18 cellular contexts compared by ENCODE assay signal in genomic region chr1:64061430-64062104, GRCh38.
DNase-seq lines count a peak whose midpoint lies in the region; ATAC-seq and TF ChIP-seq lines count a peak whose summit lies in the region.
"Had no signal": no experiment of that assay in that cellular context is flagged by ENCODE, and none has a peak within 500 bp of the region (broad histone marks: within the 10 kb centered on the region; RNA-seq: fewer than 3 reads in every experiment).

No MANE protein-coding gene starts in this region.

- no peak overlapping the region for H2BK5ac ChIP-seq in mesenchymal stem cell (ENCODE audit: low read depth, low read length, poor library complexity, severe bottlenecking)

- H3K4ac ChIP-seq in mesenchymal stem cell (ENCODE audit: low read depth in 1 of 2, low read length in 2 of 2): no peak overlapping the region

- H3K4me3 ChIP-seq in choroid plexus epithelial cell (ENCODE audit: low read depth, low read length) (no peak overlapping the region), mesenchymal stem cell (ENCODE audit: insufficient read depth in 1 of 2, low read depth in 1 of 2, low read length in 2 of 2) (no peak overlapping the region), MG63 (no peak overlapping the region)
- H3K4me3 ChIP-seq: GM12878, SJSA1 had no signal

- no peaks in the 10 kb centered on the region for H3K36me3 Mint-ChIP-seq in activated CD4-positive, alpha-beta T cell treated with anti-CD3 and anti-CD28 coated beads, Interleukin-2, amount 10 ng/mL, durations not matched to agents 7 days and 5 days (ENCODE audit: low read depth)
- H3K36me3 Mint-ChIP-seq: CD8-positive, alpha-beta memory T cell had no signal

- POLR2A ChIA-PET in activated CD4-positive, alpha-beta T cell treated with anti-CD3 and anti-CD28 coated beads, Interleukin-2, amount 10 ng/mL, durations not matched to agents 7 days and 5 days (lab: Charles Lee): no interaction called here

- H2BK120ac ChIP-seq in mesenchymal stem cell (ENCODE audit: low read depth, low read length): no peak overlapping the region

- 53% methylated on average over 2 of the region's 2 CpGs for WGBS in mesenchymal stem cell

- H3K27me3 ChIP-seq in mesenchymal stem cell (ENCODE audit: control insufficient read depth in 1 of 2, insufficient read depth in 1 of 2, low read length in 2 of 2) (no peaks in the 10 kb centered on the region), MG63 (no peaks in the 10 kb centered on the region)
- H3K27me3 ChIP-seq: SJSA1 had no signal

- no peaks in the 10 kb centered on the region for H3K36me3 ChIP-seq in mesenchymal stem cell (ENCODE audit: control insufficient read depth in 1 of 2, insufficient read depth in 2 of 2, low read depth in 1 of 2, low read length in 2 of 2)
- no peaks in the 10 kb centered on the region for H3K36me3 ChIP-seq in MG63
- H3K36me3 ChIP-seq: SJSA1 had no signal

- H3K4me1 ChIP-seq in mesenchymal stem cell (ENCODE audit: control insufficient read depth, insufficient read depth, low read depth, low read length): no peaks in the 10 kb centered on the region

- no peak overlapping the region for H3K18ac ChIP-seq in mesenchymal stem cell (ENCODE audit: low read depth in 1 of 2, low read length in 2 of 2)

- no peak for DNase-seq in activated CD4-positive, alpha-beta T cell treated with anti-CD3 and anti-CD28 coated beads, Interleukin-2, amount 10 ng/mL, durations not matched to agents 7 days and 5 days
- no peak for DNase-seq in activated CD4-positive, alpha-beta T cell treated with anti-CD3 and anti-CD28 coated beads, Interleukin-2, amount 50 U/mL, for 1 hour
- DNase-seq in choroid plexus epithelial cell (ENCODE audit: low read depth): peak; percentile 26
- DNase-seq in mesenchymal stem cell: no peak
- DNase-seq in germinal center (ENCODE audit: low spot score): no peak
- DNase-seq in DMS53 (lab: John Stamatoyannopoulos, UW): no peak
- no peak for DNase-seq in MG63
- DNase-seq: 8988T; CD8-positive, alpha-beta memory T cell; DMS79 treated with DMSO at 0.1 percent for 48 hours; GOT3; IMR-90; NCI-H187 treated with DMSO at 0.1 percent for 48 hours; NCI-H2171 treated with DMSO at 0.1 percent for 48 hours; NCI-H774 had no signal

- H3K9ac ChIP-seq in mesenchymal stem cell (ENCODE audit: low read length): no peak overlapping the region

- H4K8ac ChIP-seq in mesenchymal stem cell (ENCODE audit: low read length): no peak overlapping the region

- H3K4me2 ChIP-seq in mesenchymal stem cell (ENCODE audit: low read length, poor library complexity, severe bottlenecking): no peak overlapping the region

- no peak overlapping the region for H3K27ac ChIP-seq in mesenchymal stem cell (ENCODE audit: low read length, poor library complexity, severe bottlenecking)
- H3K27ac ChIP-seq: SJSA1 had no signal

- peak overlapping the region; percentile 20 for H3K27ac Mint-ChIP-seq in activated CD4-positive, alpha-beta T cell treated with anti-CD3 and anti-CD28 coated beads, Interleukin-2, amount 10 ng/mL, durations not matched to agents 7 days and 5 days
- H3K27ac Mint-ChIP-seq: CD8-positive, alpha-beta memory T cell had no signal

- H3K23ac ChIP-seq in mesenchymal stem cell (ENCODE audit: low read length in 2 of 2): no peak overlapping the region

- H4K91ac ChIP-seq in mesenchymal stem cell (ENCODE audit: low read length): no peak overlapping the region

- H3K4me3 Mint-ChIP-seq in activated CD4-positive, alpha-beta T cell treated with anti-CD3 and anti-CD28 coated beads, Interleukin-2, amount 10 ng/mL, durations not matched to agents 7 days and 5 days: no peak overlapping the region
- H3K4me3 Mint-ChIP-seq: CD8-positive, alpha-beta memory T cell had no signal

- H2BK12ac ChIP-seq in mesenchymal stem cell (ENCODE audit: low read length in 2 of 2): peak overlapping the region; percentile 25 to 82

- peaks cover 3% of the 10 kb centered on the region for H3K79me1 ChIP-seq in mesenchymal stem cell (replicated peaks; ENCODE audit: low read length, poor library complexity, severe bottlenecking)

- CTCF ChIA-PET in activated CD4-positive, alpha-beta T cell treated with anti-CD3 and anti-CD28 coated beads, Interleukin-2, amount 10 ng/mL, durations not matched to agents 7 days and 5 days (lab: Charles Lee): no interaction called here

- peaks cover 12% of the 10 kb centered on the region for H3K9me3 ChIP-seq in mesenchymal stem cell (ENCODE audit: control insufficient read depth, low read length)
- H3K9me3 ChIP-seq in MG63: peaks cover 4% of the 10 kb centered on the region; the same call in 1 of the 2 replicates
- H3K9me3 ChIP-seq: SJSA1 had no signal

- H3K9me3 Mint-ChIP-seq in activated CD4-positive, alpha-beta T cell treated with anti-CD3 and anti-CD28 coated beads, Interleukin-2, amount 10 ng/mL, durations not matched to agents 7 days and 5 days: peaks cover 2% of the 10 kb centered on the region

- H3K27me3 Mint-ChIP-seq in activated CD4-positive, alpha-beta T cell treated with anti-CD3 and anti-CD28 coated beads, Interleukin-2, amount 10 ng/mL, durations not matched to agents 7 days and 5 days: peaks cover 2% of the 10 kb centered on the region

- no peak overlapping the region for H2AK5ac ChIP-seq in mesenchymal stem cell (ENCODE audit: low read length, severe bottlenecking)

- no peak overlapping the region for H2AFZ ChIP-seq in mesenchymal stem cell (ENCODE audit: low read depth, low read length)

- ATAC-seq in HG03342 (IDR thresholded peaks at IDR 0.05; ENCODE audit: unreplicated experiment): no peak
- ATAC-seq: GM12878 had no signal

- H3K4me1 Mint-ChIP-seq in activated CD4-positive, alpha-beta T cell treated with anti-CD3 and anti-CD28 coated beads, Interleukin-2, amount 10 ng/mL, durations not matched to agents 7 days and 5 days: peaks cover 19% of the 10 kb centered on the region
- H3K4me1 Mint-ChIP-seq: CD8-positive, alpha-beta memory T cell had no signal

- TF ChIP-seq CTCF in choroid plexus epithelial cell (conservative IDR thresholded peaks at IDR 0.05; ENCODE audit: low read depth, low read length): no peak

- H2BK15ac ChIP-seq in mesenchymal stem cell (ENCODE audit: low read depth, poor library complexity, severe bottlenecking): no peak overlapping the region

- no peak overlapping the region for H3K14ac ChIP-seq in mesenchymal stem cell (ENCODE audit: low read length in 2 of 2)
